Comparison of ENCODE assay signal across 8 cellular contexts in the genomic region with DNA sequence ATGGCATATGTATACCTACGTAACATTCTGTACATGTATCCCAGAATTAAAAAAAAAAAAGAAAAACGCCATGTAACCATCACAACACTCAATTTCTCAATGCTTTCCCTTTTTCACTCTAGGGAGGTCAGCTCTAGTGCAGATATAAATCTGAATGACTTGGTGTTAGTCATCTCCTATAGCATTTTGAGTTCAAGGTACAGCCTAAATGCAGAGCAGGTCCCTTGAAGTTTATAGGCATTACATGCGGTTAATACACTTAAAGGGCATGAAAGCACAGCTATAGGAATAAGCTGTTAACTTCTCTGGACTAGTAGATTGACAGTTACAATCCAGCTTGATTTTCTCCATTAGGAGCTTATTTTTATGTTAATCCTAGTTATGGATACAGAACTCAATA. TPM values are rescaled to one million over a fixed set of nuclear protein-coding genes. Genes with fewer than 3 reads are reported as not detected.
"Had no signal": no experiment of that assay in that cellular context is flagged by ENCODE, and none has a peak within 500 bp of the region (broad histone marks: within the 10 kb centered on the region; RNA-seq: fewer than 3 reads in every experiment).

No MANE protein-coding gene starts in this region.

- H3K4me3 ChIP-seq: GM23248, K562 had no signal

- DNase-seq: GM23248, GOT3, H7, HCEC 1CT, IMR-90 had no signal

- ATAC-seq: K562 had no signal

- H3K27ac ChIP-seq: GM23248 had no signal

- H3K9ac ChIP-seq: GM23248 had no signal

RNA-seq across cellular contexts. Expression of a gene that starts 16.2 kb away (rescaled TPM):
- total RNA-seq: GM23248, H4, H7, HT-29, IMR-90, K562 had no signal

RNA-seq across cellular contexts. Expression of a gene that starts 20.4 kb away (rescaled TPM):
- total RNA-seq: GM23248, H4, H7, HT-29, IMR-90, K562 had no signal

RNA-seq across cellular contexts. Expression of a gene that starts 28.5 kb away (rescaled TPM):
- total RNA-seq: GM23248, H4, H7, HT-29, IMR-90, K562 had no signal
